In the genomic region with DNA sequence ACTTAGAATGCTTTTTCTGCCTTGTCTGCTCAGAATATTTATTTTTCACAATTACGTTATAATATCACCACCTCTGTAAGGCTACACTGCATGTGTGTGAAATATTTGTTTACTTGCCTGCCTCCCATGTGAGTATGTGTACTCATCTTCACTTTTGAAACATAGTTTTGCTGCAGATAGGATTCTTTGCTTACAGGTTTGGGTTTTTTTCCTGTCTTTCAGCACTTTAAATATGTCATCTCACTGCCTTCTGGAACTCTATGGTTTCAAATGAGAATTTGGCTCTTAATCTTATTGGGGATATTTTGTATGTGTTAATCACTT, we compare ENCODE assay signal across 16 cellular contexts.
"Had no signal": no experiment of that assay in that cellular context is flagged by ENCODE, and none has a peak within 500 bp of the region (broad histone marks: within the 10 kb centered on the region; RNA-seq: fewer than 3 reads in every experiment).

No MANE protein-coding gene starts in this region.

- H3K27me3 ChIP-seq: breast epithelium, pancreas, sigmoid colon, spleen, upper lobe of left lung had no signal

- H3K4me3 Mint-ChIP-seq: activated naive CD8-positive, alpha-beta T cell treated with anti-CD3 and anti-CD28 coated beads, Interleukin-2, amount 50 U/mL, for 24 hours; immature natural killer cell had no signal

- H3K27me3 Mint-ChIP-seq: activated naive CD8-positive, alpha-beta T cell treated with anti-CD3 and anti-CD28 coated beads, Interleukin-2, amount 50 U/mL, for 24 hours; effector memory CD8-positive, alpha-beta T cell; stimulated activated naive CD8-positive, alpha-beta T cell treated with anti-CD3 and anti-CD28 coated beads, Interleukin-15, Interleukin-2, amounts not matched to agents 100 ng/mL and 50 ng/mL, for 24 hours had no signal

- H3K9me3 Mint-ChIP-seq: activated naive CD8-positive, alpha-beta T cell treated with anti-CD3 and anti-CD28 coated beads, Interleukin-2, amount 50 U/mL, for 24 hours; effector memory CD8-positive, alpha-beta T cell; immature natural killer cell; stimulated activated naive CD8-positive, alpha-beta T cell treated with anti-CD3 and anti-CD28 coated beads, Interleukin-15, Interleukin-2, amounts not matched to agents 100 ng/mL and 50 ng/mL, for 24 hours had no signal

- H3K27ac ChIP-seq: breast epithelium, epithelial cell of prostate, pancreas, sigmoid colon, spleen, upper lobe of left lung had no signal

- H3K9me3 ChIP-seq: breast epithelium, pancreas, sigmoid colon, spleen, upper lobe of left lung had no signal

- H3K36me3 Mint-ChIP-seq: immature natural killer cell had no signal

- H3K27ac Mint-ChIP-seq: activated naive CD8-positive, alpha-beta T cell treated with anti-CD3 and anti-CD28 coated beads, Interleukin-2, amount 50 U/mL, for 24 hours had no signal

- H3K4me3 ChIP-seq: breast epithelium, pancreas, sigmoid colon, spleen, upper lobe of left lung had no signal

- H3K36me3 ChIP-seq: breast epithelium, pancreas, sigmoid colon, spleen, upper lobe of left lung had no signal

- FAIRE-seq: pancreas, TTC549 had no signal

- ATAC-seq: activated naive CD8-positive, alpha-beta T cell treated with anti-CD3 and anti-CD28 coated beads, Interleukin-2, amount 50 U/mL, for 24 hours; effector memory CD8-positive, alpha-beta T cell; pancreas had no signal

- DNase-seq: activated CD4-positive, CD25-positive, alpha-beta regulatory T cell; activated naive CD4-positive, alpha-beta T cell treated with Interleukin-2 at 50 U/mL for 16 hours; activated naive CD8-positive, alpha-beta T cell treated with anti-CD3 and anti-CD28 coated beads, Interleukin-2, amount 50 U/mL, for 24 hours; activated T-cell treated with anti-CD3 and anti-CD28 coated beads for 4 hours; aorta; effector memory CD8-positive, alpha-beta T cell; foreskin melanocyte; immature natural killer cell; pancreas; sigmoid colon; spleen; upper lobe of left lung had no signal
